Comparison of ENCODE assay signal across 11 cellular contexts in genomic region chr20:9999660-10000059, GRCh38. TPM values are rescaled to one million over a fixed set of nuclear protein-coding genes. Genes with fewer than 3 reads are reported as not detected.
A peak's percentile ranks its signal among the peaks of the same experiment; 100 is the strongest.
DNase-seq lines count a peak whose midpoint lies in the region; ATAC-seq and TF ChIP-seq lines count a peak whose summit lies in the region.
"Had no signal": no experiment of that assay in that cellular context is flagged by ENCODE, and none has a peak within 500 bp of the region (broad histone marks: within the 10 kb centered on the region; RNA-seq: fewer than 3 reads in every experiment).

No MANE protein-coding gene starts in this region.

- H3K9me3 Mint-ChIP-seq in CD4-positive, alpha-beta T cell, result no peaks in the 10 kb centered on the region

- H3K9me3 ChIP-seq in CD4-positive, alpha-beta T cell (ENCODE audit: control insufficient read depth, low read length), result no peaks in the 10 kb centered on the region
- H3K9me3 ChIP-seq: tibial artery had no signal

- TF ChIP-seq CTCF in CD4-positive, alpha-beta T cell (IDR thresholded peaks at IDR 0.05), result no peak
- TF ChIP-seq CTCF in GM10266 (IDR thresholded peaks at IDR 0.05; ENCODE audit: control insufficient read depth, insufficient read depth, low read depth, missing control alignments), result no peak

- H3K4me1 Mint-ChIP-seq in CD4-positive, alpha-beta T cell (ENCODE audit: low read depth), result no peaks in the 10 kb centered on the region
- H3K4me1 Mint-ChIP-seq: brain had no signal

- H3K27ac Mint-ChIP-seq in CD4-positive, alpha-beta T cell, result no peak overlapping the region

- no peak overlapping the region for H3K27ac ChIP-seq in CD4-positive, alpha-beta T cell (ENCODE audit: low read depth, low read length)
- H3K27ac ChIP-seq: tibial artery had no signal

- ATAC-seq in GM18858 (IDR thresholded peaks at IDR 0.05; ENCODE audit: unreplicated experiment) (peak; percentile 65), HG03432 (IDR thresholded peaks at IDR 0.05; ENCODE audit: unreplicated experiment) (peak; percentile 60)
- no peak for ATAC-seq in CD4-positive, alpha-beta T cell (ENCODE audit: poor library complexity)

- H3K27me3 ChIP-seq in CD4-positive, alpha-beta T cell (ENCODE audit: control insufficient read depth, insufficient read depth, low read length), result no peaks in the 10 kb centered on the region
- H3K27me3 ChIP-seq: tibial artery had no signal

- H3K4me3 Mint-ChIP-seq in CD4-positive, alpha-beta T cell, result no peak overlapping the region
- H3K4me3 Mint-ChIP-seq: brain had no signal

- POLR2A ChIA-PET in CD4-positive, alpha-beta T cell (lab: Charles Lee), result no interaction called here

- no peaks in the 10 kb centered on the region for H3K36me3 Mint-ChIP-seq in CD4-positive, alpha-beta T cell (ENCODE audit: low read depth)
- H3K36me3 Mint-ChIP-seq: brain had no signal

- intact Hi-C loops in CD4-positive, alpha-beta T cell (cut with DNase I, micrococcal nuclease), result no loop called here

- H3K27me3 Mint-ChIP-seq in CD4-positive, alpha-beta T cell, result no peaks in the 10 kb centered on the region
- H3K27me3 Mint-ChIP-seq: brain had no signal

- CTCF ChIA-PET in CD4-positive, alpha-beta T cell (lab: Charles Lee), result no interaction called here

- DNase-seq in OCI-M1 (lab: John Stamatoyannopoulos, UW) (peak; percentile 57), mucosa of gallbladder (ENCODE audit: low spot score) (peak; percentile 11), GM10266 (ENCODE audit: extremely low spot score) (no peak), SHP77 treated with DMSO at 0.1 percent for 48 hours (lab: John Stamatoyannopoulos, UW) (no peak), A172 (ENCODE audit: low spot score) (no peak)
- DNase-seq in CD4-positive, alpha-beta T cell, result no peak
- DNase-seq: activated T-cell treated with anti-CD3 and anti-CD28 coated beads for 4 hours had no signal

RNA-seq across cellular contexts. Expression of gene ANKEF1, which starts 35.1 kb away (rescaled TPM):
- total RNA-seq in mucosa of gallbladder, result 8.2 TPM
- 1 to 10 TPM; 1.3 TPM for total RNA-seq in CD4-positive, alpha-beta T cell
- 4.2 and 4.4 TPM in 2 replicates for total RNA-seq in A172 (2014; rRNA removed; shearing (Covaris generic))

Comparison
In these comparisons a context has a peak if more than half of its experiments do, and no peak if none do; other contexts are left out.
1. DNase-seq: peak in OCI-M1 (single experiment) and mucosa of gallbladder (single experiment); none in CD4-positive, alpha-beta T cell (0 of 10), GM10266 (single experiment), SHP77 treated with DMSO at 0.1 percent for 48 hours (single experiment) and A172 (single experiment).